ENCODE assay signal across 14 cellular contexts in genomic region chr17:69506489-69506888, GRCh38.
DNase-seq lines count a peak whose midpoint lies in the region; ATAC-seq and TF ChIP-seq lines count a peak whose summit lies in the region.
"Had no signal": no experiment of that assay in that cellular context is flagged by ENCODE, and none has a peak within 500 bp of the region (broad histone marks: within the 10 kb centered on the region; RNA-seq: fewer than 3 reads in every experiment).

No MANE protein-coding gene starts in this region.

- TF ChIP-seq CTCF in AG09319 (IDR thresholded peaks at IDR 0.05; ENCODE audit: low read depth, low read length) = peak; percentile 16
- TF ChIP-seq CTCF in Panc1 (IDR thresholded peaks at IDR 0.05) = peak; percentile 51
- TF ChIP-seq CTCF in hepatocyte (IDR thresholded peaks at IDR 0.05; ENCODE audit: poor library complexity) = peak; percentile 3

- H3K79me2 ChIP-seq in GM23248 (ENCODE audit: insufficient read depth) (no peaks in the 10 kb centered on the region), hepatocyte (peaks cover 8% of the 10 kb centered on the region)

- no peaks in the 10 kb centered on the region for H3K9me2 ChIP-seq in GM23248 (ENCODE audit: insufficient read depth)
- H3K9me2 ChIP-seq in hepatocyte (replicated peaks; ENCODE audit: insufficient read depth) = no peaks in the 10 kb centered on the region

- intact Hi-C loops in Panc1 (cut with micrococcal nuclease; ENCODE audit: unreplicated experiment) = no loop called here

- H3K27ac Mint-ChIP-seq in activated naive CD8-positive, alpha-beta T cell treated with anti-CD3 and anti-CD28 coated beads, Interleukin-2, amount 50 U/mL, for 24 hours = no peak overlapping the region
- H3K27ac Mint-ChIP-seq: activated naive CD4-positive, alpha-beta T cell treated with anti-CD3 and anti-CD28 coated beads for 36 hours had no signal

- H3K36me3 ChIP-seq in GM23248 (ENCODE audit: low read depth) (no peaks in the 10 kb centered on the region), Panc1 (ENCODE audit: control insufficient read depth, insufficient read depth, low read length) (no peaks in the 10 kb centered on the region), hepatocyte (replicated peaks; ENCODE audit: insufficient read depth, low read depth) (no peaks in the 10 kb centered on the region)
- H3K36me3 ChIP-seq: esophagus muscularis mucosa had no signal

- H4K20me1 ChIP-seq in GM23248 (ENCODE audit: insufficient read depth) (no peaks in the 10 kb centered on the region), hepatocyte (ENCODE audit: insufficient read depth, poor library complexity, severe bottlenecking) (no peaks in the 10 kb centered on the region)

- peaks cover 3% of the 10 kb centered on the region for H3K36me3 Mint-ChIP-seq in activated naive CD8-positive, alpha-beta T cell treated with anti-CD3 and anti-CD28 coated beads, Interleukin-2, amount 50 U/mL, for 24 hours (ENCODE audit: low read depth)

- no peaks in the 10 kb centered on the region; the same call in 1 of the 2 replicates for H3F3A ChIP-seq in GM23248 (ENCODE audit: insufficient read depth)

- in situ Hi-C loops in GM23248 (cut with MboI) (loop anchor here (25.0 kb wide), 1 partner anchor 719 kb away; no protein-coding TSS in a partner anchor), Panc1 (cut with HindIII; ENCODE audit: low pct_unique_long_range_greater_than_20kb, low sequenced_read_pairs) (no loop called here)

- H3K27me3 ChIP-seq in GM23248 (replicated peaks; ENCODE audit: insufficient read depth) (no peaks in the 10 kb centered on the region), Panc1 (ENCODE audit: control insufficient read depth, insufficient read depth, low read length) (no peaks in the 10 kb centered on the region), hepatocyte (no peaks in the 10 kb centered on the region)
- H3K27me3 ChIP-seq: esophagus muscularis mucosa had no signal

- H2AFZ ChIP-seq in GM23248 (no peak overlapping the region), hepatocyte (no peak overlapping the region)

- POLR2A ChIA-PET in Panc1 (lab: Charles Lee) = no interaction called here

- no TSS peak for BruUV-seq in Panc1 (replicated peaks; lab: Mats Ljungman, UMichigan)

- peaks cover 4% of the 10 kb centered on the region for H3K9me3 Mint-ChIP-seq in activated naive CD8-positive, alpha-beta T cell treated with anti-CD3 and anti-CD28 coated beads, Interleukin-2, amount 50 U/mL, for 24 hours
- H3K9me3 Mint-ChIP-seq: activated naive CD4-positive, alpha-beta T cell treated with anti-CD3 and anti-CD28 coated beads for 36 hours had no signal

- H3K4me1 ChIP-seq in GM23248 (ENCODE audit: insufficient read depth) = peaks cover 9% of the 10 kb centered on the region
- H3K4me1 ChIP-seq in Panc1 (ENCODE audit: control insufficient read depth, insufficient read depth, low read length) = peaks cover 10% of the 10 kb centered on the region
- peaks cover under 1% of the 10 kb centered on the region for H3K4me1 ChIP-seq in hepatocyte (ENCODE audit: insufficient read depth)

- H3K9ac ChIP-seq in GM23248 = no peak overlapping the region

- H3K4me3 ChIP-seq in GM23248 (no peak overlapping the region), Panc1 (ENCODE audit: low read depth in 2 of 2, low read length in 2 of 2) (no peak overlapping the region), hepatocyte (no peak overlapping the region)
- H3K4me3 ChIP-seq: esophagus muscularis mucosa had no signal

- H3K4me2 ChIP-seq in GM23248 (ENCODE audit: unreplicated experiment) (no peak overlapping the region), hepatocyte (no peak overlapping the region)

- H3K27me3 Mint-ChIP-seq in activated naive CD8-positive, alpha-beta T cell treated with anti-CD3 and anti-CD28 coated beads, Interleukin-2, amount 50 U/mL, for 24 hours = no peaks in the 10 kb centered on the region

- no peak overlapping the region for H3K4me3 Mint-ChIP-seq in activated naive CD8-positive, alpha-beta T cell treated with anti-CD3 and anti-CD28 coated beads, Interleukin-2, amount 50 U/mL, for 24 hours
- H3K4me3 Mint-ChIP-seq: activated naive CD4-positive, alpha-beta T cell treated with anti-CD3 and anti-CD28 coated beads for 36 hours had no signal

- H3K9me3 ChIP-seq in GM23248 (ENCODE audit: low read depth) (no peaks in the 10 kb centered on the region), Panc1 (ENCODE audit: control insufficient read depth, insufficient read depth, low read depth, low read length) (no peaks in the 10 kb centered on the region), hepatocyte (ENCODE audit: low read depth) (no peaks in the 10 kb centered on the region)
- H3K9me3 ChIP-seq: esophagus muscularis mucosa had no signal

- H3K4me1 Mint-ChIP-seq in activated naive CD8-positive, alpha-beta T cell treated with anti-CD3 and anti-CD28 coated beads, Interleukin-2, amount 50 U/mL, for 24 hours = peaks cover 24% of the 10 kb centered on the region

- no peak for DNase-seq in AG09319 (ENCODE audit: extremely low read depth, low read depth)
- peak; percentile 8 for DNase-seq in GM23248
- DNase-seq in Panc1 (ENCODE audit: low read depth, low spot score) = no peak
- DNase-seq in hepatocyte (ENCODE audit: low spot score) = no peak
- no peak for DNase-seq in activated naive CD8-positive, alpha-beta T cell treated with anti-CD3 and anti-CD28 coated beads, Interleukin-2, amount 50 U/mL, for 24 hours
- DNase-seq in ureter (ENCODE audit: low spot score) = no peak
- no peak for DNase-seq in D341Med (ENCODE audit: low spot score)
- DNase-seq: activated naive CD4-positive, alpha-beta T cell treated with anti-CD3 and anti-CD28 coated beads for 36 hours; GF-D8; NCI-H2171; stimulated activated CD4-positive, alpha-beta T cell treated with anti-CD3 and anti-CD28 coated beads, Interleukin-15, amount 100 ng/mL, for 24 hours; T-helper 9 cell had no signal

- 94 to 100% methylated on average over 1 of the region's 1 CpG for WGBS in GM23248 (ENCODE audit: low coverage in 1 of 2, low lambda C conversion rate in 2 of 2, missing lambda C conversion rate in 2 of 2), 2 experiments
- WGBS in hepatocyte (ENCODE audit: low lambda C conversion rate, missing lambda C conversion rate) = 96% methylated on average over 1 of the region's 1 CpG

- no peak for ATAC-seq in Panc1
- ATAC-seq in activated naive CD8-positive, alpha-beta T cell treated with anti-CD3 and anti-CD28 coated beads, Interleukin-2, amount 50 U/mL, for 24 hours = no peak
- ATAC-seq in HG03108 (IDR thresholded peaks at IDR 0.05; ENCODE audit: unreplicated experiment) = no peak

- H3K27ac ChIP-seq in GM23248 (no peak overlapping the region), Panc1 (ENCODE audit: low read length) (no peak overlapping the region), hepatocyte (no peak overlapping the region)
- H3K27ac ChIP-seq: esophagus muscularis mucosa had no signal

- CTCF ChIA-PET in Panc1 (lab: Charles Lee) = interaction anchor here (0.5 to 0.6 kb wide), 2 partner anchors 14 to 132 kb away, joined by 3 read pairs; no protein-coding TSS in a partner anchor
